ENCODE assay signal across 21 cellular contexts in genomic region chr1:43963006-43963405, GRCh38. TPM values are rescaled to one million over a fixed set of nuclear protein-coding genes. Genes with fewer than 3 reads are reported as not detected.
DNase-seq lines count a peak whose midpoint lies in the region; ATAC-seq, FAIRE-seq and TF ChIP-seq lines count a peak whose summit lies in the region.
"Had no signal": no experiment of that assay in that cellular context is flagged by ENCODE, and none has a peak within 500 bp of the region (broad histone marks: within the 10 kb centered on the region; RNA-seq: fewer than 3 reads in every experiment).

No MANE protein-coding gene starts in this region.

- H3K27me3 Mint-ChIP-seq in activated CD8-positive, alpha-beta memory T cell treated with anti-CD3 and anti-CD28 coated beads, Interleukin-2, amount 10 ng/mL, durations not matched to agents 7 days and 5 days: no peaks in the 10 kb centered on the region

- H3K4me1 ChIP-seq in HepG2 (ENCODE audit: insufficient read depth, low read length) (no peaks in the 10 kb centered on the region), right lobe of liver (no peaks in the 10 kb centered on the region)

- H3K4me3 ChIP-seq in HepG2 (replicated peaks in 1 of 3; ENCODE audit: insufficient read depth in 1 of 3, low read depth in 2 of 3, low read length in 3 of 3): no peak overlapping the region
- no peak overlapping the region for H3K4me3 ChIP-seq in right lobe of liver
- H3K4me3 ChIP-seq in dorsolateral prefrontal cortex: no peak overlapping the region

- H3K27me3 ChIP-seq in HepG2 (ENCODE audit: control insufficient read depth in 1 of 2, insufficient read depth in 2 of 2, low read length in 2 of 2) (no peaks in the 10 kb centered on the region), right lobe of liver (no peaks in the 10 kb centered on the region), dorsolateral prefrontal cortex (no peaks in the 10 kb centered on the region)

- POLR2A ChIA-PET in HepG2 (lab: Yijun Ruan, JAX): no interaction called here
- POLR2A ChIA-PET in RWPE1 (lab: Yijun Ruan, JAX; ENCODE audit: low non-redundant PET): no interaction called here

- H2AFZ ChIP-seq in HepG2 (ENCODE audit: low read length): no peak overlapping the region

- CTCF ChIA-PET in HepG2 (lab: Yijun Ruan, JAX; ENCODE audit: low intra/inter-chr PET ratio, low total read pairs) (no interaction called here), RWPE1 (lab: Yijun Ruan, JAX) (no interaction called here)
- CTCF ChIA-PET in activated CD8-positive, alpha-beta memory T cell treated with anti-CD3 and anti-CD28 coated beads, Interleukin-2, amount 10 ng/mL, durations not matched to agents 7 days and 5 days (lab: Charles Lee): no interaction called here

- DNase-seq in HepG2 (ENCODE audit: low spot score): no peak
- DNase-seq in right lobe of liver: no peak
- no peak for DNase-seq in RWPE1 (ENCODE audit: low spot score)
- DNase-seq in dorsolateral prefrontal cortex: no peak
- DNase-seq in islet precursor cell: no peak
- no peak for DNase-seq in activated CD8-positive, alpha-beta memory T cell treated with anti-CD3 and anti-CD28 coated beads, Interleukin-2, amount 10 ng/mL, durations not matched to agents 7 days and 5 days
- DNase-seq: DMS53, EL, GF-D8, MM.1S, NCI-H1417, NCI-H1694 treated with DMSO at 0.1 percent for 48 hours, NCI-H2081 treated with DMSO at 0.1 percent for 48 hours, NCI-H2171 treated with DMSO at 0.1 percent for 48 hours, NCI-H446, NCI-H526, PC-3, SHP77, SK-N-SH had no signal

- H3K4me3 Mint-ChIP-seq in activated CD8-positive, alpha-beta memory T cell treated with anti-CD3 and anti-CD28 coated beads, Interleukin-2, amount 10 ng/mL, durations not matched to agents 7 days and 5 days: no peak overlapping the region

- H3K27ac ChIP-seq in HepG2 (ENCODE audit: extremely low read length, insufficient read depth, low read length) (no peak overlapping the region), right lobe of liver (no peak overlapping the region), RWPE1 (peak overlapping the region; percentile 4; the same call in 1 of the 2 replicates), dorsolateral prefrontal cortex (peak overlapping the region; percentile 12 to 100 (median 98))

- H3K36me3 ChIP-seq in HepG2 (replicated peaks in 1 of 2; ENCODE audit: control insufficient read depth in 1 of 2, insufficient read depth in 2 of 2, low read length in 2 of 2) (peaks cover 8 to 11% of the 10 kb centered on the region in 2 experiments; a peak in 4 of 5 replicates), right lobe of liver (peaks cover 0 to 24% (median 6%) of the 10 kb centered on the region in 4 donors)

- H3K9ac ChIP-seq in HepG2 (ENCODE audit: insufficient read depth, low read depth, low read length): no peak overlapping the region
- H3K9ac ChIP-seq: SK-N-SH had no signal

- no peak for FAIRE-seq in HepG2 (lab: Jason Lieb, UNC)
- FAIRE-seq: D721Med had no signal

- no peak for TF ChIP-seq CTCF in HepG2 (CRISPR knock-in tag; IDR thresholded peaks at IDR 0.05)
- no peak for TF ChIP-seq CTCF in right lobe of liver (IDR thresholded peaks at IDR 0.05)
- no peak for TF ChIP-seq CTCF in RWPE1 (conservative IDR thresholded peaks at IDR 0.05; ENCODE audit: low read depth)
- TF ChIP-seq CTCF in dorsolateral prefrontal cortex (IDR thresholded peaks at IDR 0.05 in 54 of 56, conservative IDR thresholded peaks at IDR 0.05 in 2 of 56; ENCODE audit: low read depth in 1 of 56, partially characterized antibody in 56 of 56): no peak

- peaks cover 10% of the 10 kb centered on the region for H3K4me1 Mint-ChIP-seq in activated CD8-positive, alpha-beta memory T cell treated with anti-CD3 and anti-CD28 coated beads, Interleukin-2, amount 10 ng/mL, durations not matched to agents 7 days and 5 days

- 97% methylated on average over 3 of the region's 3 CpGs for WGBS in HepG2 (ENCODE audit: low lambda C conversion rate)
- WGBS in right lobe of liver (ENCODE audit: insufficient coverage, low coverage, low lambda C conversion rate, missing lambda C conversion rate): 80% methylated on average over 2 of the region's 3 CpGs

- no TSS peak for BruUV-seq in HepG2 (replicated peaks; lab: Mats Ljungman, UMichigan)

- in situ Hi-C loops in HepG2 (cut with HindIII; ENCODE audit: extremely low pct_ligation_motif_present, low pct_unique_long_range_greater_than_20kb): no loop called here

- H3K4me2 ChIP-seq in HepG2 (ENCODE audit: low read depth, low read length): no peak overlapping the region
- H3K4me2 ChIP-seq: SK-N-SH had no signal

- no peak overlapping the region for H3K27ac Mint-ChIP-seq in activated CD8-positive, alpha-beta memory T cell treated with anti-CD3 and anti-CD28 coated beads, Interleukin-2, amount 10 ng/mL, durations not matched to agents 7 days and 5 days

- no peaks in the 10 kb centered on the region for H3K9me3 Mint-ChIP-seq in activated CD8-positive, alpha-beta memory T cell treated with anti-CD3 and anti-CD28 coated beads, Interleukin-2, amount 10 ng/mL, durations not matched to agents 7 days and 5 days (ENCODE audit: low read depth)

- intact Hi-C loops in HepG2 (cut with micrococcal nuclease; ENCODE audit: unreplicated experiment): no loop called here
- intact Hi-C loops in right lobe of liver (cut with DNase I): no loop called here
- intact Hi-C loops in dorsolateral prefrontal cortex (cut with DNase I): no loop called here

- H4K20me1 ChIP-seq in HepG2 (ENCODE audit: insufficient read depth, low read length): no peaks in the 10 kb centered on the region

- TF ChIP-seq RAD21 in HepG2 (CRISPR knock-in tag; IDR thresholded peaks at IDR 0.05): no peak

- no peak for ATAC-seq in HepG2
- ATAC-seq in right lobe of liver: no peak
- ATAC-seq in HG02973 (IDR thresholded peaks at IDR 0.05; ENCODE audit: unreplicated experiment): no peak
- ATAC-seq in activated CD8-positive, alpha-beta memory T cell treated with anti-CD3 and anti-CD28 coated beads, Interleukin-2, amount 10 ng/mL, durations not matched to agents 7 days and 5 days: no peak
- ATAC-seq: PC-3 had no signal

- no peaks in the 10 kb centered on the region for H3K36me3 Mint-ChIP-seq in activated CD8-positive, alpha-beta memory T cell treated with anti-CD3 and anti-CD28 coated beads, Interleukin-2, amount 10 ng/mL, durations not matched to agents 7 days and 5 days

- no peak for TF ChIP-seq EP300 in HepG2 (IDR thresholded peaks at IDR 0.05; ENCODE audit: low read depth in 2 of 2, low read length in 2 of 2)
- no peak for TF ChIP-seq EP300 in HepG2 (CRISPR knock-in tag; IDR thresholded peaks at IDR 0.05; ENCODE audit: borderline replicate concordance)

- TF ChIP-seq POLR2A in HepG2 (IDR thresholded peaks at IDR 0.05; ENCODE audit: insufficient read depth in 1 of 2, low read depth in 2 of 2, low read length in 2 of 2): no peak
- TF ChIP-seq POLR2A in right lobe of liver (IDR thresholded peaks at IDR 0.05): no peak

- no peaks in the 10 kb centered on the region for H3K79me2 ChIP-seq in HepG2 (ENCODE audit: insufficient read depth, low read length)

- H3K9me3 ChIP-seq in HepG2 (ENCODE audit: low read length): no peaks in the 10 kb centered on the region
- H3K9me3 ChIP-seq in right lobe of liver: no peaks in the 10 kb centered on the region
- H3K9me3 ChIP-seq: SK-N-SH had no signal

RNA-seq across cellular contexts. Expression of gene DPH2, which starts 6.8 kb away (rescaled TPM):
- total RNA-seq in HepG2 (2016; rRNA removed; fragmentation: Illumina TruSeq; extraction: Trizol) (38.3 and 40.5 TPM in 2 replicates), right lobe of liver (10 to 100 TPM in 5 of 6 experiments, 1 to 10 TPM in 1; 8.9 to 27.5 (median 12.0) TPM), dorsolateral prefrontal cortex (10 to 100 TPM; 12.0 to 31.1 (median 20.7) TPM)
- total RNA-seq in HepG2 (2016; cell fraction: cytosol; rRNA removed; fragmentation: Illumina TruSeq; extraction: Trizol; ENCODE audit: low read depth): 15.2 TPM in 2 replicates
- total RNA-seq in HepG2 (2016; cell fraction: insoluble cytoplasmic fraction; rRNA removed; fragmentation: Illumina TruSeq; extraction: Trizol): 33.0 and 37.1 TPM in 2 replicates
- 43.0 and 46.2 TPM in 2 replicates for total RNA-seq in HepG2 (2016; cell fraction: membrane; rRNA removed; fragmentation: Illumina TruSeq; extraction: Trizol)
- 21.9 and 28.3 TPM in 2 replicates for total RNA-seq in HepG2 (2016; cell fraction: nucleus; rRNA removed; fragmentation: Illumina TruSeq; extraction: Trizol)
- polyA plus RNA-seq in HepG2 (2011; rRNA removed): 32.2 and 39.3 TPM in 2 replicates
- 29.8 and 30.1 TPM in 2 replicates for polyA plus RNA-seq in HepG2 (2011; cell fraction: cytosol; rRNA removed)
- polyA plus RNA-seq in HepG2 (2011; cell fraction: nucleus; rRNA removed): 143 and 148 TPM in 2 replicates
- polyA plus RNA-seq in HepG2 (2012): 16.3 and 20.7 TPM in 2 replicates
- 16.6 and 18.7 TPM in 2 replicates for polyA plus RNA-seq in HepG2 (2016; cell fraction: cytosol; fragmentation: Illumina TruSeq; extraction: Trizol; ENCODE audit: low read depth)
- polyA plus RNA-seq in HepG2 (2016; cell fraction: insoluble cytoplasmic fraction; fragmentation: Illumina TruSeq; extraction: Trizol; ENCODE audit: low read depth): 33.1 and 38.5 TPM in 2 replicates
- polyA plus RNA-seq in HepG2 (2016; cell fraction: membrane; fragmentation: Illumina TruSeq; extraction: Trizol; ENCODE audit: low read depth): 41.7 and 43.1 TPM in 2 replicates
- 50.3 and 52.5 TPM in 2 replicates for polyA plus RNA-seq in HepG2 (2016; cell fraction: nucleus; fragmentation: Illumina TruSeq; extraction: Trizol; ENCODE audit: insufficient read depth, low read depth)
- 71.2 and 144 TPM in 2 replicates for polyA minus RNA-seq in HepG2 (2011; rRNA and poly(A)+ RNA removed; ENCODE audit: low replicate concordance)
- polyA minus RNA-seq in HepG2 (2011; cell fraction: cytosol; rRNA and poly(A)+ RNA removed): 10.3 and 13.5 TPM in 2 replicates
- polyA minus RNA-seq in HepG2 (2011; cell fraction: nucleus; rRNA and poly(A)+ RNA removed): 36.7 and 43.0 TPM in 2 replicates
- 10 to 100 TPM; 28.1 to 39.8 TPM for total RNA-seq in activated CD8-positive, alpha-beta memory T cell treated with anti-CD3 and anti-CD28 coated beads, Interleukin-2, amount 10 ng/mL, durations not matched to agents 7 days and 5 days

RNA-seq across cellular contexts. Expression of gene ATP6V0B, which starts 11.8 kb away (rescaled TPM):
- total RNA-seq in HepG2 (2016; rRNA removed; fragmentation: Illumina TruSeq; extraction: Trizol) (76.4 and 161 TPM in 2 replicates), right lobe of liver (100 to 1,000 TPM in 2 of 6 experiments, 10 to 100 TPM in 4; 64.4 to 142 (median 76.9) TPM), dorsolateral prefrontal cortex (100 to 1,000 TPM; 112 to 276 (median 202) TPM)
- total RNA-seq in HepG2 (2016; cell fraction: cytosol; rRNA removed; fragmentation: Illumina TruSeq; extraction: Trizol; ENCODE audit: low read depth): 117 and 155 TPM in 2 replicates
- total RNA-seq in HepG2 (2016; cell fraction: insoluble cytoplasmic fraction; rRNA removed; fragmentation: Illumina TruSeq; extraction: Trizol): 83.5 and 169 TPM in 2 replicates
- total RNA-seq in HepG2 (2016; cell fraction: membrane; rRNA removed; fragmentation: Illumina TruSeq; extraction: Trizol): 125 and 145 TPM in 2 replicates
- 134 and 145 TPM in 2 replicates for total RNA-seq in HepG2 (2016; cell fraction: nucleus; rRNA removed; fragmentation: Illumina TruSeq; extraction: Trizol)
- 157 and 169 TPM in 2 replicates for polyA plus RNA-seq in HepG2 (2011; rRNA removed)
- polyA plus RNA-seq in HepG2 (2011; cell fraction: cytosol; rRNA removed): 171 and 212 TPM in 2 replicates
- 191 and 208 TPM in 2 replicates for polyA plus RNA-seq in HepG2 (2011; cell fraction: nucleus; rRNA removed)
- polyA plus RNA-seq in HepG2 (2012): 45.1 and 96.9 TPM in 2 replicates
- 104 and 146 TPM in 2 replicates for polyA plus RNA-seq in HepG2 (2016; cell fraction: cytosol; fragmentation: Illumina TruSeq; extraction: Trizol; ENCODE audit: low read depth)
- polyA plus RNA-seq in HepG2 (2016; cell fraction: insoluble cytoplasmic fraction; fragmentation: Illumina TruSeq; extraction: Trizol; ENCODE audit: low read depth): 64.0 and 66.5 TPM in 2 replicates
- 95.1 and 113 TPM in 2 replicates for polyA plus RNA-seq in HepG2 (2016; cell fraction: membrane; fragmentation: Illumina TruSeq; extraction: Trizol; ENCODE audit: low read depth)
- 218 and 233 TPM in 2 replicates for polyA plus RNA-seq in HepG2 (2016; cell fraction: nucleus; fragmentation: Illumina TruSeq; extraction: Trizol; ENCODE audit: insufficient read depth, low read depth)
- 161 and 288 TPM in 2 replicates for polyA minus RNA-seq in HepG2 (2011; rRNA and poly(A)+ RNA removed; ENCODE audit: low replicate concordance)
- 33.1 and 37.3 TPM in 2 replicates for polyA minus RNA-seq in HepG2 (2011; cell fraction: cytosol; rRNA and poly(A)+ RNA removed)
- 51.0 and 60.8 TPM in 2 replicates for polyA minus RNA-seq in HepG2 (2011; cell fraction: nucleus; rRNA and poly(A)+ RNA removed)
- 100 to 1,000 TPM; 108 to 139 TPM for total RNA-seq in activated CD8-positive, alpha-beta memory T cell treated with anti-CD3 and anti-CD28 coated beads, Interleukin-2, amount 10 ng/mL, durations not matched to agents 7 days and 5 days

RNA-seq across cellular contexts. Expression of gene B4GALT2, which starts 16.0 kb away (rescaled TPM):
- total RNA-seq in HepG2 (2016; rRNA removed; fragmentation: Illumina TruSeq; extraction: Trizol): 56.5 and 78.0 TPM in 2 replicates
- 81.0 and 86.5 TPM in 2 replicates for total RNA-seq in HepG2 (2016; cell fraction: cytosol; rRNA removed; fragmentation: Illumina TruSeq; extraction: Trizol; ENCODE audit: low read depth)
- total RNA-seq in HepG2 (2016; cell fraction: insoluble cytoplasmic fraction; rRNA removed; fragmentation: Illumina TruSeq; extraction: Trizol): 57.1 and 86.7 TPM in 2 replicates
- total RNA-seq in HepG2 (2016; cell fraction: membrane; rRNA removed; fragmentation: Illumina TruSeq; extraction: Trizol): 144 and 151 TPM in 2 replicates
- total RNA-seq in HepG2 (2016; cell fraction: nucleus; rRNA removed; fragmentation: Illumina TruSeq; extraction: Trizol): 42.0 and 49.7 TPM in 2 replicates
- 41.9 and 57.0 TPM in 2 replicates for polyA plus RNA-seq in HepG2 (2011; rRNA removed)
- polyA plus RNA-seq in HepG2 (2011; cell fraction: cytosol; rRNA removed): 39.2 and 66.4 TPM in 2 replicates
- polyA plus RNA-seq in HepG2 (2011; cell fraction: nucleus; rRNA removed): 53.0 and 54.3 TPM in 2 replicates
- polyA plus RNA-seq in HepG2 (2012): 40.1 and 41.5 TPM in 2 replicates
- 96.5 and 101 TPM in 2 replicates for polyA plus RNA-seq in HepG2 (2016; cell fraction: cytosol; fragmentation: Illumina TruSeq; extraction: Trizol; ENCODE audit: low read depth)
- 67.6 and 73.0 TPM in 2 replicates for polyA plus RNA-seq in HepG2 (2016; cell fraction: insoluble cytoplasmic fraction; fragmentation: Illumina TruSeq; extraction: Trizol; ENCODE audit: low read depth)
- 132 and 145 TPM in 2 replicates for polyA plus RNA-seq in HepG2 (2016; cell fraction: membrane; fragmentation: Illumina TruSeq; extraction: Trizol; ENCODE audit: low read depth)
- polyA plus RNA-seq in HepG2 (2016; cell fraction: nucleus; fragmentation: Illumina TruSeq; extraction: Trizol; ENCODE audit: insufficient read depth, low read depth): 86.0 and 90.4 TPM in 2 replicates
- 52.0 and 94.8 TPM in 2 replicates for polyA minus RNA-seq in HepG2 (2011; rRNA and poly(A)+ RNA removed; ENCODE audit: low replicate concordance)
- polyA minus RNA-seq in HepG2 (2011; cell fraction: cytosol; rRNA and poly(A)+ RNA removed): 24.3 and 27.3 TPM in 2 replicates
- polyA minus RNA-seq in HepG2 (2011; cell fraction: nucleus; rRNA and poly(A)+ RNA removed): 13.7 and 15.8 TPM in 2 replicates
- 10 to 100 TPM; 13.4 to 49.5 (median 18.5) TPM for total RNA-seq in right lobe of liver
- 10 to 100 TPM; 33.5 to 97.8 (median 48.8) TPM for total RNA-seq in dorsolateral prefrontal cortex
- total RNA-seq in activated CD8-positive, alpha-beta memory T cell treated with anti-CD3 and anti-CD28 coated beads, Interleukin-2, amount 10 ng/mL, durations not matched to agents 7 days and 5 days: 10 to 100 TPM; 20.1 to 25.5 TPM

RNA-seq across cellular contexts. Expression of gene IPO13, which starts 16.3 kb away (rescaled TPM):
- total RNA-seq in HepG2 (2016; rRNA removed; fragmentation: Illumina TruSeq; extraction: Trizol) (14.3 and 15.6 TPM in 2 replicates), right lobe of liver (10 to 100 TPM; 12.4 to 18.9 (median 14.8) TPM), dorsolateral prefrontal cortex (100 to 1,000 TPM in 51 of 120 experiments, 10 to 100 TPM in 69; 48.0 to 243 (median 94.5) TPM)
- total RNA-seq in HepG2 (2016; cell fraction: cytosol; rRNA removed; fragmentation: Illumina TruSeq; extraction: Trizol; ENCODE audit: low read depth): 2.4 and 3.1 TPM in 2 replicates
- total RNA-seq in HepG2 (2016; cell fraction: insoluble cytoplasmic fraction; rRNA removed; fragmentation: Illumina TruSeq; extraction: Trizol): 13.4 and 14.4 TPM in 2 replicates
- total RNA-seq in HepG2 (2016; cell fraction: membrane; rRNA removed; fragmentation: Illumina TruSeq; extraction: Trizol): 5.8 and 6.8 TPM in 2 replicates
- total RNA-seq in HepG2 (2016; cell fraction: nucleus; rRNA removed; fragmentation: Illumina TruSeq; extraction: Trizol): 15.1 and 20.1 TPM in 2 replicates
- polyA plus RNA-seq in HepG2 (2011; rRNA removed): 12.9 and 15.0 TPM in 2 replicates
- polyA plus RNA-seq in HepG2 (2011; cell fraction: cytosol; rRNA removed): 11.2 and 12.8 TPM in 2 replicates
- 43.8 and 47.3 TPM in 2 replicates for polyA plus RNA-seq in HepG2 (2011; cell fraction: nucleus; rRNA removed)
- polyA plus RNA-seq in HepG2 (2012): 9.7 and 11.8 TPM in 2 replicates
- polyA plus RNA-seq in HepG2 (2016; cell fraction: cytosol; fragmentation: Illumina TruSeq; extraction: Trizol; ENCODE audit: low read depth): 2.2 and 2.4 TPM in 2 replicates
- 14.5 and 14.6 TPM in 2 replicates for polyA plus RNA-seq in HepG2 (2016; cell fraction: insoluble cytoplasmic fraction; fragmentation: Illumina TruSeq; extraction: Trizol; ENCODE audit: low read depth)
- 3.4 and 5.4 TPM in 2 replicates for polyA plus RNA-seq in HepG2 (2016; cell fraction: membrane; fragmentation: Illumina TruSeq; extraction: Trizol; ENCODE audit: low read depth)
- 47.0 and 47.3 TPM in 2 replicates for polyA plus RNA-seq in HepG2 (2016; cell fraction: nucleus; fragmentation: Illumina TruSeq; extraction: Trizol; ENCODE audit: insufficient read depth, low read depth)
- 37.2 and 43.4 TPM in 2 replicates for polyA minus RNA-seq in HepG2 (2011; rRNA and poly(A)+ RNA removed; ENCODE audit: low replicate concordance)
- 8.7 and 12.3 TPM in 2 replicates for polyA minus RNA-seq in HepG2 (2011; cell fraction: cytosol; rRNA and poly(A)+ RNA removed)
- polyA minus RNA-seq in HepG2 (2011; cell fraction: nucleus; rRNA and poly(A)+ RNA removed): 9.8 and 11.1 TPM in 2 replicates
- total RNA-seq in activated CD8-positive, alpha-beta memory T cell treated with anti-CD3 and anti-CD28 coated beads, Interleukin-2, amount 10 ng/mL, durations not matched to agents 7 days and 5 days: 10 to 100 TPM; 25.3 to 29.4 TPM

RNA-seq across cellular contexts. Expression of gene CCDC24, which starts 28.4 kb away (rescaled TPM):
- total RNA-seq in HepG2 (2016; rRNA removed; fragmentation: Illumina TruSeq; extraction: Trizol) (2.2 and 2.9 TPM in 2 replicates), right lobe of liver (1 to 10 TPM; 2.2 to 8.4 (median 3.5) TPM), dorsolateral prefrontal cortex (10 to 100 TPM in 119 of 120 experiments, 1 to 10 TPM in 1; 9.0 to 34.0 (median 18.6) TPM)
- 0.79 and 2.4 TPM in 2 replicates for total RNA-seq in HepG2 (2016; cell fraction: cytosol; rRNA removed; fragmentation: Illumina TruSeq; extraction: Trizol; ENCODE audit: low read depth)
- 0.95 and 2.5 TPM in 2 replicates for total RNA-seq in HepG2 (2016; cell fraction: insoluble cytoplasmic fraction; rRNA removed; fragmentation: Illumina TruSeq; extraction: Trizol)
- total RNA-seq in HepG2 (2016; cell fraction: membrane; rRNA removed; fragmentation: Illumina TruSeq; extraction: Trizol): 1.8 and 2.6 TPM in 2 replicates
- 2.8 and 3.1 TPM in 2 replicates for total RNA-seq in HepG2 (2016; cell fraction: nucleus; rRNA removed; fragmentation: Illumina TruSeq; extraction: Trizol)
- polyA plus RNA-seq in HepG2 (2011; rRNA removed): 1.4 and 1.8 TPM in 2 replicates
- 0.59 and 0.82 TPM in 2 replicates for polyA plus RNA-seq in HepG2 (2011; cell fraction: cytosol; rRNA removed)
- polyA plus RNA-seq in HepG2 (2011; cell fraction: nucleus; rRNA removed): 8.4 and 10.6 TPM in 2 replicates
- 2.3 and 3.3 TPM in 2 replicates for polyA plus RNA-seq in HepG2 (2012)
- 1.3 and 1.8 TPM in 2 replicates for polyA plus RNA-seq in HepG2 (2016; cell fraction: cytosol; fragmentation: Illumina TruSeq; extraction: Trizol; ENCODE audit: low read depth)
- 2.1 and 2.4 TPM in 2 replicates for polyA plus RNA-seq in HepG2 (2016; cell fraction: insoluble cytoplasmic fraction; fragmentation: Illumina TruSeq; extraction: Trizol; ENCODE audit: low read depth)
- 1.7 and 2.2 TPM in 2 replicates for polyA plus RNA-seq in HepG2 (2016; cell fraction: membrane; fragmentation: Illumina TruSeq; extraction: Trizol; ENCODE audit: low read depth)
- polyA plus RNA-seq in HepG2 (2016; cell fraction: nucleus; fragmentation: Illumina TruSeq; extraction: Trizol; ENCODE audit: insufficient read depth, low read depth): 4.7 and 6.9 TPM in 2 replicates
- polyA minus RNA-seq in HepG2 (2011; rRNA and poly(A)+ RNA removed; ENCODE audit: low replicate concordance): 1.1 and 1.6 TPM in 2 replicates
- not detected in 2 replicates for polyA minus RNA-seq in HepG2 (2011; cell fraction: cytosol; rRNA and poly(A)+ RNA removed)
- 1.2 and 1.9 TPM in 2 replicates for polyA minus RNA-seq in HepG2 (2011; cell fraction: nucleus; rRNA and poly(A)+ RNA removed)
- total RNA-seq in activated CD8-positive, alpha-beta memory T cell treated with anti-CD3 and anti-CD28 coated beads, Interleukin-2, amount 10 ng/mL, durations not matched to agents 7 days and 5 days: 1 to 10 TPM; 1.3 to 1.5 TPM

Comparison
In these comparisons a context has a peak if more than half of its experiments do, and no peak if none do; other contexts are left out.
1. H3K27ac ChIP-seq: peak in RWPE1 (single experiment) and dorsolateral prefrontal cortex (59 of 59); none in HepG2 (single experiment) and right lobe of liver (0 of 3).